Comparison of ENCODE assay signal across 11 cellular contexts in the genomic region with DNA sequence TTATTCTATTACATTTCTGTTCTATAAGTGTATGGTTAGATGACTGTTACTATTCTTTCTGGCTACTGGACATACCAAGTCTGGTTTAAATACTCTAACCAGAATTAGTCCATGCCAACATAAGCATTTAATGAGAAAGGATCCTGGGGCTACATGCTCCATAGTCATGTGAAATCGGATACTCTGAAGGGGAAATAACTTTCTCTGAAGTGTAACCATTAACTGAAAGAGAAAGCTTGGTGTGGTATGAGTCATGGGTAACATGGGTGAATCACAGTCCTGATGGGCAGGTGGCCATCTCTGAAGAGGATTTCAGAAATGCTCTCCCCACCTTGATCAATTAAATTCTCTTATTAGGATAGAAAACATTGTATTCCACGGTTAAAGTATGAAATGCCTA.
DNase-seq lines count a peak whose midpoint lies in the region; ATAC-seq lines count a peak whose summit lies in the region.
"Had no signal": no experiment of that assay in that cellular context is flagged by ENCODE, and none has a peak within 500 bp of the region (broad histone marks: within the 10 kb centered on the region; RNA-seq: fewer than 3 reads in every experiment).

No MANE protein-coding gene starts in this region.

- no peak overlapping the region for H3K18ac ChIP-seq in neuronal stem cell (ENCODE audit: low read length)

- H3K23ac ChIP-seq in neuronal stem cell (ENCODE audit: low read depth, low read length, poor library complexity): no peak overlapping the region

- peaks cover 0 to 2% of the 10 kb centered on the region in 2 donors for H3K4me1 ChIP-seq in neuronal stem cell (ENCODE audit: control insufficient read depth in 2 of 2, insufficient read depth in 1 of 2, low read depth in 1 of 2, low read length in 2 of 2)
- H3K4me1 ChIP-seq: BLaER1 had no signal

- H3K9me3 Mint-ChIP-seq in activated CD4-positive, alpha-beta T cell treated with anti-CD3 and anti-CD28 coated beads for 36 hours (ENCODE audit: low read depth): no peaks in the 10 kb centered on the region
- H3K9me3 Mint-ChIP-seq: nephron had no signal

- no peak overlapping the region for H2BK120ac ChIP-seq in neuronal stem cell (ENCODE audit: low read depth, low read length)

- H4K91ac ChIP-seq in neuronal stem cell (ENCODE audit: low read depth, low read length, poor library complexity): no peak overlapping the region

- WGBS in neuronal stem cell (ENCODE audit: extremely low coverage in 2 of 2, insufficient read length in 2 of 2, insufficient replicate concordance in 1 of 2), 2 donors: no CpG with 5 or more reads among the region's 2 CpGs

- in situ Hi-C loops in KBM-7 (cut with MboI; ENCODE audit: low pct_unique_long_range_greater_than_20kb, low sequenced_read_pairs): no loop called here

- POLR2A ChIA-PET in activated CD4-positive, alpha-beta T cell treated with anti-CD3 and anti-CD28 coated beads for 36 hours (lab: Charles Lee): no interaction called here

- H4K8ac ChIP-seq in neuronal stem cell (ENCODE audit: low read depth, low read length): no peak overlapping the region

- H3K9me3 ChIP-seq in neuronal stem cell (replicated peaks in 1 of 2; ENCODE audit: control insufficient read depth in 2 of 2, insufficient read depth in 1 of 2, low read depth in 1 of 2, low read length in 2 of 2): no peaks in the 10 kb centered on the region
- H3K9me3 ChIP-seq: BLaER1 had no signal

- H3K79me1 ChIP-seq in neuronal stem cell (ENCODE audit: low read depth, low read length): no peaks in the 10 kb centered on the region

- H3K36me3 Mint-ChIP-seq in activated CD4-positive, alpha-beta T cell treated with anti-CD3 and anti-CD28 coated beads for 36 hours (ENCODE audit: low read depth): no peaks in the 10 kb centered on the region

- H3K27me3 Mint-ChIP-seq in activated CD4-positive, alpha-beta T cell treated with anti-CD3 and anti-CD28 coated beads for 36 hours: no peaks in the 10 kb centered on the region

- H3K4me3 ChIP-seq in neuronal stem cell (ENCODE audit: low read length in 2 of 2): no peak overlapping the region
- H3K4me3 ChIP-seq: BLaER1 had no signal

- H2BK12ac ChIP-seq in neuronal stem cell (ENCODE audit: low read length): no peak overlapping the region

- H2BK5ac ChIP-seq in neuronal stem cell (ENCODE audit: low read length): no peak overlapping the region

- H3K14ac ChIP-seq in neuronal stem cell (ENCODE audit: low read length): no peak overlapping the region

- no peak overlapping the region for H3K4me3 Mint-ChIP-seq in activated CD4-positive, alpha-beta T cell treated with anti-CD3 and anti-CD28 coated beads for 36 hours
- H3K4me3 Mint-ChIP-seq: nephron had no signal

- peaks cover 16% of the 10 kb centered on the region for H3K4me1 Mint-ChIP-seq in activated CD4-positive, alpha-beta T cell treated with anti-CD3 and anti-CD28 coated beads for 36 hours

- peak; percentile 24 for DNase-seq in activated CD4-positive, alpha-beta T cell treated with anti-CD3 and anti-CD28 coated beads for 36 hours
- no peak for DNase-seq in activated CD4-positive, alpha-beta T cell treated with anti-CD3 and anti-CD28 coated beads for 1 hour
- DNase-seq in NOMO-1 treated with DMSO at 0.1 percent for 48 hours (lab: John Stamatoyannopoulos, UW; ENCODE audit: unreplicated experiment) (peak; percentile 50), left colon (no peak), KBM-7 (no peak), neuronal stem cell (ENCODE audit: low spot score) (no peak), NCI-H2081 treated with DMSO at 0.1 percent for 48 hours (lab: John Stamatoyannopoulos, UW) (no peak)

- no peak overlapping the region for H2AFZ ChIP-seq in neuronal stem cell (ENCODE audit: low read length)

- intact Hi-C loops in activated CD4-positive, alpha-beta T cell treated with anti-CD3 and anti-CD28 coated beads for 36 hours (cut with DNase I, micrococcal nuclease): no loop called here
- intact Hi-C loops in left colon (cut with DNase I, micrococcal nuclease): no loop called here

- CTCF ChIA-PET in activated CD4-positive, alpha-beta T cell treated with anti-CD3 and anti-CD28 coated beads for 36 hours (lab: Charles Lee): no interaction called here

- H3K36me3 ChIP-seq in neuronal stem cell (replicated peaks in 1 of 2; ENCODE audit: control insufficient read depth in 2 of 2, insufficient read depth in 2 of 2, low read length in 2 of 2): no peaks in the 10 kb centered on the region
- H3K36me3 ChIP-seq: BLaER1 had no signal

- no peak overlapping the region for H3K27ac Mint-ChIP-seq in activated CD4-positive, alpha-beta T cell treated with anti-CD3 and anti-CD28 coated beads for 36 hours
- H3K27ac Mint-ChIP-seq: nephron had no signal

- H2AK5ac ChIP-seq in neuronal stem cell (ENCODE audit: low read depth, low read length): no peak overlapping the region

- no peak overlapping the region for H3K4me2 ChIP-seq in neuronal stem cell (ENCODE audit: insufficient read depth, low read length, poor library complexity, severe bottlenecking)
- H3K4me2 ChIP-seq: BLaER1 had no signal

- H3K27me3 ChIP-seq in neuronal stem cell (ENCODE audit: control insufficient read depth in 3 of 3, insufficient read depth in 3 of 3, low read depth in 1 of 3, low read length in 3 of 3): no peaks in the 10 kb centered on the region
- H3K27me3 ChIP-seq: BLaER1 had no signal

- peak; percentile 85 for ATAC-seq in activated CD4-positive, alpha-beta T cell treated with anti-CD3 and anti-CD28 coated beads for 36 hours
- ATAC-seq in HG02884 (IDR thresholded peaks at IDR 0.05; ENCODE audit: unreplicated experiment) (peak; percentile 98), left colon (peak; percentile 69)

- no peak overlapping the region for H3K4ac ChIP-seq in neuronal stem cell (ENCODE audit: low read length)

- H2BK15ac ChIP-seq in neuronal stem cell (ENCODE audit: low read length): no peak overlapping the region

- no peak overlapping the region for H3K27ac ChIP-seq in neuronal stem cell (replicated peaks; ENCODE audit: low read length)
- H3K27ac ChIP-seq: BLaER1, VCaP had no signal

- H3K9ac ChIP-seq in neuronal stem cell (ENCODE audit: low read depth, low read length, poor library complexity): no peak overlapping the region
- H3K9ac ChIP-seq: BLaER1 had no signal

Comparison
In these comparisons a context has a peak if more than half of its experiments do, and no peak if none do; other contexts are left out.
1. DNase-seq: peak in activated CD4-positive, alpha-beta T cell treated with anti-CD3 and anti-CD28 coated beads for 36 hours (single experiment) and NOMO-1 treated with DMSO at 0.1 percent for 48 hours (single experiment); none in activated CD4-positive, alpha-beta T cell treated with anti-CD3 and anti-CD28 coated beads for 1 hour (single experiment), left colon (0 of 2), KBM-7 (single experiment), neuronal stem cell (single experiment) and NCI-H2081 treated with DMSO at 0.1 percent for 48 hours (single experiment).
2. Peak in every context shown above with its lines, with median percentiles within 50 percentile points of each other: ATAC-seq.